In the genomic region with DNA sequence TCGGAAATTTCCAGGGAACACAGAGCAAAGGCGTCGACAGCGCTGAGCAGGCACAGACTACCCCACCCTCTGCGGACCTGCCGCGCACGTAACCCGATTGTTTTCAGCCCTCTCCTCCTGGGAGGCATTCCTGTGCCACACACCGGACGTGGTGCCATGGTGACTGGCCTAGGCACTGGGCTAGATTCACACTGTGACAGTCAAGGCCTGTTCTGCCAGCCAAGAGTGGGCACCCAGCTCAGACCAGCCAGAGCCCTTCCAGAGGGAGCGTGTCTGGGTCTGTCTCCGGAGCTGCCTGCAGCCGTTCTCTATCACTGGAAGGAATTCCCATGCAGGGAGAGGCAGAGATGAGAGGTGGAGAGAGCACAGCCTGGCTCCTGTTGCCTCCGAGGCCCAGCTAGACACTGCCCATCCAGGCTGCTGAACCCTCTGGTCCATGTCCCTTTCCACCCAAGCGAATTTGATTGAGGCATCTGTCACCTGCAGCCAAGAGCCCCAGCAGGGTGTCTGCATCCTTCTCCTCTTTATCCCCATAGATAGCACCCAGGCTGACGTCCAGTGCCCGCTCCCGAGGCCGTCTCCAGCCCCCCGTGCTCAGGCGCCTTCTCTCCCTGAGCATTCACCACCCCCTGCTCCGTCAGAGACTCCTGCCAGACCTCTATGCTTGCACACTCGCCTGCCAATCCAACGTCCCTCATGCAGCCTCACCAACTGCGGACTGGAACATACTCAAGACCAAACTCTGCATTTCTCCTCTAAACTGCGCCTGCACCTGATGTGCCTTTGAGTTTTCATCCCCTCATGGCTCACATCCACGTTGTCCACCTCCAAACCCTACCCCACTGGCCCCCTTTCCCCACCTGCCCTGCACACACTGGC, we compare ENCODE assay signal across 15 cellular contexts.
DNase-seq lines count a peak whose midpoint lies in the region; TF ChIP-seq lines count a peak whose summit lies in the region.
"Had no signal": no experiment of that assay in that cellular context is flagged by ENCODE, and none has a peak within 500 bp of the region (broad histone marks: within the 10 kb centered on the region; RNA-seq: fewer than 3 reads in every experiment).

No MANE protein-coding gene starts in this region.

- H3K4me1 ChIP-seq in mesodermal cell (ENCODE audit: control insufficient read depth, insufficient read depth, low read length, poor library complexity, severe bottlenecking): peaks cover 21% of the 10 kb centered on the region
- no peaks in the 10 kb centered on the region for H3K4me1 ChIP-seq in effector memory CD4-positive, alpha-beta T cell (ENCODE audit: control insufficient read depth, insufficient read depth, low read length, poor library complexity, severe bottlenecking)
- H3K4me1 ChIP-seq in esophagus squamous epithelium: no peaks in the 10 kb centered on the region
- no peaks in the 10 kb centered on the region for H3K4me1 ChIP-seq in mammary epithelial cell (ENCODE audit: insufficient read depth, low read length)
- H3K4me1 ChIP-seq: SJSA1 had no signal

- H3K36me3 ChIP-seq in mesodermal cell (ENCODE audit: control insufficient read depth, insufficient read depth, low read length) (no peaks in the 10 kb centered on the region), esophagus squamous epithelium (no peaks in the 10 kb centered on the region), mammary epithelial cell (ENCODE audit: insufficient read depth, low read length) (no peaks in the 10 kb centered on the region)
- H3K36me3 ChIP-seq in effector memory CD4-positive, alpha-beta T cell (ENCODE audit: control insufficient read depth, insufficient read depth, low read length): no peaks in the 10 kb centered on the region
- H3K36me3 ChIP-seq: SJSA1 had no signal

- H4K20me1 ChIP-seq in mammary epithelial cell (ENCODE audit: insufficient read depth, low read length): no peaks in the 10 kb centered on the region

- H3K4me2 ChIP-seq in mammary epithelial cell (ENCODE audit: insufficient read depth, low read depth, low read length): no peak overlapping the region

- H3K9me3 ChIP-seq in mesodermal cell (ENCODE audit: control insufficient read depth, low read length) (no peaks in the 10 kb centered on the region), esophagus squamous epithelium (no peaks in the 10 kb centered on the region), mammary epithelial cell (replicated peaks; ENCODE audit: insufficient read depth, low read length) (peaks cover 53% of the 10 kb centered on the region)
- H3K9me3 ChIP-seq in effector memory CD4-positive, alpha-beta T cell (ENCODE audit: control insufficient read depth, low read length): no peaks in the 10 kb centered on the region
- H3K9me3 ChIP-seq: SJSA1 had no signal

- intact Hi-C loops in esophagus squamous epithelium (cut with DNase I): no loop called here
- intact Hi-C loops in mammary epithelial cell (cut with micrococcal nuclease): no loop called here

- no peaks in the 10 kb centered on the region for H3K27me3 ChIP-seq in effector memory CD4-positive, alpha-beta T cell (replicated peaks; ENCODE audit: control insufficient read depth, insufficient read depth, low read length, poor library complexity, severe bottlenecking)
- H3K27me3 ChIP-seq in esophagus squamous epithelium (no peaks in the 10 kb centered on the region), mammary epithelial cell (ENCODE audit: insufficient read depth, low read length) (no peaks in the 10 kb centered on the region)
- H3K27me3 ChIP-seq: SJSA1 had no signal

- BruUV-seq in mammary epithelial cell (replicated peaks; lab: Mats Ljungman, UMichigan): no TSS peak

- WGBS in mesodermal cell (ENCODE audit: insufficient coverage in 2 of 2), 2 experiments: 91% methylated on average over 20 to 22 of the region's 28 CpGs
- 85 to 92% methylated on average over 24 of the region's 28 CpGs for WGBS in esophagus squamous epithelium, 2 donors
- 68% methylated on average over 22 of the region's 28 CpGs for WGBS in mammary epithelial cell (ENCODE audit: low coverage, missing lambda C conversion rate)

- DNase-seq in G401 (ENCODE audit: low spot score) (peak; percentile 46), coronary artery (ENCODE audit: low spot score) (peak; percentile 52), ureter (ENCODE audit: low spot score) (peak; percentile 38), esophagus squamous epithelium (lab: John Stamatoyannopoulos, UW) (no peak), mammary epithelial cell (no peak)
- no peak for DNase-seq in effector memory CD4-positive, alpha-beta T cell
- DNase-seq: DMS53, Karpas-422, NCI-H1694 treated with DMSO at 0.1 percent for 48 hours, NCI-H2081 treated with DMSO at 0.1 percent for 48 hours, NCI-H446, NCI-H526 treated with DMSO at 0.1 percent for 48 hours, OCI-M1 had no signal

- no peak overlapping the region for H3K4me3 ChIP-seq in coronary artery
- no peak overlapping the region for H3K4me3 ChIP-seq in mesodermal cell (ENCODE audit: extremely low read depth, insufficient read depth, low read length, poor library complexity, severe bottlenecking)
- H3K4me3 ChIP-seq in effector memory CD4-positive, alpha-beta T cell (ENCODE audit: insufficient read depth, low read depth, low read length, poor library complexity, severe bottlenecking): no peak overlapping the region
- no peak overlapping the region for H3K4me3 ChIP-seq in esophagus squamous epithelium
- no peak overlapping the region for H3K4me3 ChIP-seq in mammary epithelial cell (replicated peaks in 1 of 3; ENCODE audit: insufficient read depth in 1 of 3, low read depth in 2 of 3, low read length in 3 of 3)
- H3K4me3 ChIP-seq: SJSA1 had no signal

- in situ Hi-C loops in G401 (cut with HindIII; ENCODE audit: low sequenced_read_pairs): no loop called here
- in situ Hi-C loops in mammary epithelial cell (cut with MboI; ENCODE audit: low sequenced_read_pairs in 2 of 2): no loop called here

- H3K9ac ChIP-seq in mammary epithelial cell (ENCODE audit: insufficient read depth, low read length): no peak overlapping the region

- CTCF ChIA-PET in mammary epithelial cell (lab: Charles Lee; ENCODE audit: low non-redundant PET): interaction anchor here (0.6 kb wide), 1 partner anchor 1863 kb away, joined by 6 read pairs; no protein-coding TSS in a partner anchor

- no peaks in the 10 kb centered on the region for H3K79me2 ChIP-seq in mammary epithelial cell (ENCODE audit: insufficient read depth, low read length)

- no peak overlapping the region for H3K27ac ChIP-seq in coronary artery
- H3K27ac ChIP-seq in mesodermal cell (ENCODE audit: low read depth, low read length, severe bottlenecking): peak overlapping the region; percentile 29
- H3K27ac ChIP-seq in effector memory CD4-positive, alpha-beta T cell (ENCODE audit: insufficient read depth, low read length, poor library complexity, severe bottlenecking): no peak overlapping the region
- no peak overlapping the region for H3K27ac ChIP-seq in esophagus squamous epithelium
- H3K27ac ChIP-seq in mammary epithelial cell (ENCODE audit: insufficient read depth, low read depth, low read length): no peak overlapping the region
- H3K27ac ChIP-seq: SJSA1 had no signal

- TF ChIP-seq CTCF in coronary artery (IDR thresholded peaks at IDR 0.05) (no peak), esophagus squamous epithelium (IDR thresholded peaks at IDR 0.05) (no peak), mammary epithelial cell (conservative IDR thresholded peaks at IDR 0.05 in 1 of 2, IDR thresholded peaks at IDR 0.05 in 1 of 2; ENCODE audit: extremely low read depth in 1 of 2, insufficient read depth in 1 of 2, low read depth in 1 of 2, low read length in 2 of 2) (no peak)

- no peak for TF ChIP-seq POLR2A in esophagus squamous epithelium (IDR thresholded peaks at IDR 0.05)

- no peak overlapping the region for H2AFZ ChIP-seq in mammary epithelial cell (ENCODE audit: low read depth, low read length)

- dilution Hi-C loops in mammary epithelial cell (cut with HindIII; ENCODE audit: low sequenced_read_pairs): loop anchor here (25.0 kb wide), 1 partner anchor 106 kb away; no protein-coding TSS in a partner anchor

Comparison
In these comparisons a context has a peak if more than half of its experiments do, and no peak if none do; other contexts are left out.
1. DNase-seq: peak in G401 (single experiment), coronary artery (single experiment) and ureter (single experiment); none in effector memory CD4-positive, alpha-beta T cell (0 of 3), esophagus squamous epithelium (single experiment) and mammary epithelial cell (single experiment).